ENCODE assay signal across 1 cellular context in genomic region chr2:238061310-238062202, GRCh38.
TF ChIP-seq lines count a peak whose summit lies in the region.

No MANE protein-coding gene starts in this region.

TF ChIP-seq in HepG2, 621 proteins besides CTCF, POLR2A, EP300 and RAD21 (continued from another document and continues in another):
- TF ChIP-seq SNAPC4 (CRISPR knock-in tag; IDR thresholded peaks at IDR 0.05): no peak
- no peak for TF ChIP-seq ZNF124 (CRISPR knock-in tag; IDR thresholded peaks at IDR 0.05)
- no peak for TF ChIP-seq ZNF766 (CRISPR knock-in tag; IDR thresholded peaks at IDR 0.05; ENCODE audit: borderline replicate concordance)
- no peak for TF ChIP-seq ZNF629 (CRISPR knock-in tag; conservative IDR thresholded peaks at IDR 0.05)
- no peak for TF ChIP-seq ZNF12 (CRISPR knock-in tag; IDR thresholded peaks at IDR 0.05)
- TF ChIP-seq ZFP36L2 (CRISPR knock-in tag; IDR thresholded peaks at IDR 0.05): no peak
- no peak for TF ChIP-seq FOXJ3 (CRISPR knock-in tag; IDR thresholded peaks at IDR 0.05; ENCODE audit: borderline replicate concordance)
- no peak for TF ChIP-seq ZNF264 (CRISPR knock-in tag; IDR thresholded peaks at IDR 0.05)
- TF ChIP-seq POLR2AphosphoS2 (IDR thresholded peaks at IDR 0.05; ENCODE audit: low read depth, low read length): no peak
- TF ChIP-seq E2F2 (CRISPR knock-in tag; IDR thresholded peaks at IDR 0.05; ENCODE audit: borderline replicate concordance): peak; percentile 70; the same call in 1 of the 2 replicates
- TF ChIP-seq CAMTA2 (CRISPR knock-in tag; IDR thresholded peaks at IDR 0.05; ENCODE audit: borderline replicate concordance): no peak
- TF ChIP-seq ZBTB38 (CRISPR knock-in tag; IDR thresholded peaks at IDR 0.05): no peak
- TF ChIP-seq CREB1 (IDR thresholded peaks at IDR 0.05): no peak
- TF ChIP-seq CREB1 (CRISPR knock-in tag; IDR thresholded peaks at IDR 0.05): 0 out of 2 replicates have a peak, but pooled peaks have one; percentile 33
- no peak for TF ChIP-seq ZNF335 (CRISPR knock-in tag; IDR thresholded peaks at IDR 0.05)
- TF ChIP-seq AGO2 (optimal IDR thresholded peaks at IDR 0.05; ENCODE audit: low read depth, low read length): no peak
- 0 out of 2 replicates have a peak, but pooled peaks have one; percentile 25 for TF ChIP-seq DNMT1 (CRISPR knock-in tag; IDR thresholded peaks at IDR 0.05)
- TF ChIP-seq POGK (CRISPR knock-in tag; conservative IDR thresholded peaks at IDR 0.05): no peak
- TF ChIP-seq ZNF33B (CRISPR knock-in tag; IDR thresholded peaks at IDR 0.05): no peak
- no peak for TF ChIP-seq HES4 (CRISPR knock-in tag; IDR thresholded peaks at IDR 0.05; ENCODE audit: borderline replicate concordance)
- 0 out of 2 replicates have a peak, but pooled peaks have one; percentile 52 for TF ChIP-seq ZFP37 (CRISPR knock-in tag; IDR thresholded peaks at IDR 0.05; ENCODE audit: borderline replicate concordance)
- TF ChIP-seq HMGXB4 (CRISPR knock-in tag; IDR thresholded peaks at IDR 0.05; ENCODE audit: borderline replicate concordance in 1 of 2, low read depth in 1 of 2): no peak
- no peak for TF ChIP-seq ISL2 (CRISPR knock-in tag; IDR thresholded peaks at IDR 0.05)
- 0 out of 2 replicates have a peak, but pooled peaks have one; percentile 10 for TF ChIP-seq ELF1 (CRISPR knock-in tag; IDR thresholded peaks at IDR 0.05)
- TF ChIP-seq SMAD3 (CRISPR knock-in tag; IDR thresholded peaks at IDR 0.05): no peak; the same call in 1 of the 2 replicates
- TF ChIP-seq KDM4B (CRISPR knock-in tag; IDR thresholded peaks at IDR 0.05): no peak
- no peak for TF ChIP-seq YY1 (IDR thresholded peaks at IDR 0.05; ENCODE audit: insufficient read depth, insufficient replicate concordance, low read depth, low read length)
- no peak; the same call in 1 of the 2 replicates for TF ChIP-seq ZC3H13 (CRISPR knock-in tag; IDR thresholded peaks at IDR 0.05)
- TF ChIP-seq FOXK1 (CRISPR knock-in tag; IDR thresholded peaks at IDR 0.05; ENCODE audit: borderline replicate concordance, low read depth): no peak
- TF ChIP-seq ZNF792 (CRISPR knock-in tag; IDR thresholded peaks at IDR 0.05): no peak
- 0 out of 2 replicates have a peak, but pooled peaks have one; percentile 28 for TF ChIP-seq TFE3 (CRISPR knock-in tag; IDR thresholded peaks at IDR 0.05)
- TF ChIP-seq RFX1 (IDR thresholded peaks at IDR 0.05): no peak
- TF ChIP-seq ZBTB40 (IDR thresholded peaks at IDR 0.05): no peak
- no peak for TF ChIP-seq ZBTB40 (CRISPR knock-in tag; IDR thresholded peaks at IDR 0.05)
- TF ChIP-seq ZC3H4 (CRISPR knock-in tag; IDR thresholded peaks at IDR 0.05; ENCODE audit: borderline replicate concordance): no peak
- no peak for TF ChIP-seq GTF2F1 (IDR thresholded peaks at IDR 0.05; ENCODE audit: low read length)
- TF ChIP-seq ARNT2 (CRISPR knock-in tag; IDR thresholded peaks at IDR 0.05; ENCODE audit: low read depth): no peak
- TF ChIP-seq SALL1 (CRISPR knock-in tag; IDR thresholded peaks at IDR 0.05): no peak; the same call in 1 of the 2 replicates
- TF ChIP-seq NCOA1 (CRISPR knock-in tag; IDR thresholded peaks at IDR 0.05): no peak; the same call in 1 of the 2 replicates
- TF ChIP-seq ZBTB7A (CRISPR knock-in tag; IDR thresholded peaks at IDR 0.05): no peak
- TF ChIP-seq AHR (CRISPR knock-in tag; IDR thresholded peaks at IDR 0.05): no peak
- no peak for TF ChIP-seq ARID3A (IDR thresholded peaks at IDR 0.05; ENCODE audit: low read depth, low read length)
- no peak for TF ChIP-seq GLI4 (CRISPR knock-in tag; IDR thresholded peaks at IDR 0.05; ENCODE audit: borderline replicate concordance)
